Comparison of ENCODE assay signal across 1 cellular context in the genomic region with DNA sequence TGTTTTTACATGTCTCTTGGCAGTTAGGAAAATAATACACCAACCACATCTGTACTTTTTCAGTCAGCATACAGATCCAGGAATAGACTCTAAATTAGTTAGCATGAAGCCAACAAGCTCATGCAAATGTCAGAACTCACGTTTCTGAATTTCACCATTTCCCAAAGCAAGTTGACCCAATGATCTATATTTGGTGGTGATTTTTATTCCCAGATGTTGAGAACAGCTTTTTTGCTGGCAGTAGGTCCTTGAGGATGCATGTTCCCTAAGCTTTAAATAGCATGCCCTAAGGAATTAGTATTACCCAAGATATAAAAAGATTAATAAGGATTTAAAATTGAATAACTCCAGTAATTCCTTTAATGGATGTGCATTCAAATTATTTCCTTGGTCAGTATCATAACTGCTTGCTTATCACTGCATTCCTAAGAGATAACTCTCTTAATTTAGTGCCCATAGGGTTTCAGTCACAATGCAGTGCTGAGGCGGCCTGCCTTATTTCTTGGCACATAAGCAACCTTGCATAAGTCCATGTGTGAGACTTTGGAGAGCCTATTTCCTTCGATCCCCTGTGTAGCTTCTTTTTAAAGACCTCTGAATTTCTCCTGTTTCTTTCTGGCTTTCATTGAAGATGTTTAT.
TF ChIP-seq lines count a peak whose summit lies in the region.

No MANE protein-coding gene starts in this region.

TF ChIP-seq in H1, 55 proteins besides CTCF, POLR2A, EP300 and RAD21:
- TF ChIP-seq BACH1 (IDR thresholded peaks at IDR 0.05; ENCODE audit: low read length) (no peak), CEBPB (IDR thresholded peaks at IDR 0.05; ENCODE audit: low read depth, low read length) (no peak), CTBP2 (IDR thresholded peaks at IDR 0.05; ENCODE audit: borderline replicate concordance, insufficient read depth, insufficient read length, low read length) (no peak), POU5F1 (IDR thresholded peaks at IDR 0.05; ENCODE audit: low read depth, low read length) (no peak), RBBP5 (IDR thresholded peaks at IDR 0.05; ENCODE audit: borderline replicate concordance, low read depth, low read length) (no peak), CHD2 (IDR thresholded peaks at IDR 0.05; ENCODE audit: low read length) (no peak), EGR1 (IDR thresholded peaks at IDR 0.05; ENCODE audit: borderline replicate concordance, low read depth, low read length) (no peak)
- TF ChIP-seq, protein P1, sequence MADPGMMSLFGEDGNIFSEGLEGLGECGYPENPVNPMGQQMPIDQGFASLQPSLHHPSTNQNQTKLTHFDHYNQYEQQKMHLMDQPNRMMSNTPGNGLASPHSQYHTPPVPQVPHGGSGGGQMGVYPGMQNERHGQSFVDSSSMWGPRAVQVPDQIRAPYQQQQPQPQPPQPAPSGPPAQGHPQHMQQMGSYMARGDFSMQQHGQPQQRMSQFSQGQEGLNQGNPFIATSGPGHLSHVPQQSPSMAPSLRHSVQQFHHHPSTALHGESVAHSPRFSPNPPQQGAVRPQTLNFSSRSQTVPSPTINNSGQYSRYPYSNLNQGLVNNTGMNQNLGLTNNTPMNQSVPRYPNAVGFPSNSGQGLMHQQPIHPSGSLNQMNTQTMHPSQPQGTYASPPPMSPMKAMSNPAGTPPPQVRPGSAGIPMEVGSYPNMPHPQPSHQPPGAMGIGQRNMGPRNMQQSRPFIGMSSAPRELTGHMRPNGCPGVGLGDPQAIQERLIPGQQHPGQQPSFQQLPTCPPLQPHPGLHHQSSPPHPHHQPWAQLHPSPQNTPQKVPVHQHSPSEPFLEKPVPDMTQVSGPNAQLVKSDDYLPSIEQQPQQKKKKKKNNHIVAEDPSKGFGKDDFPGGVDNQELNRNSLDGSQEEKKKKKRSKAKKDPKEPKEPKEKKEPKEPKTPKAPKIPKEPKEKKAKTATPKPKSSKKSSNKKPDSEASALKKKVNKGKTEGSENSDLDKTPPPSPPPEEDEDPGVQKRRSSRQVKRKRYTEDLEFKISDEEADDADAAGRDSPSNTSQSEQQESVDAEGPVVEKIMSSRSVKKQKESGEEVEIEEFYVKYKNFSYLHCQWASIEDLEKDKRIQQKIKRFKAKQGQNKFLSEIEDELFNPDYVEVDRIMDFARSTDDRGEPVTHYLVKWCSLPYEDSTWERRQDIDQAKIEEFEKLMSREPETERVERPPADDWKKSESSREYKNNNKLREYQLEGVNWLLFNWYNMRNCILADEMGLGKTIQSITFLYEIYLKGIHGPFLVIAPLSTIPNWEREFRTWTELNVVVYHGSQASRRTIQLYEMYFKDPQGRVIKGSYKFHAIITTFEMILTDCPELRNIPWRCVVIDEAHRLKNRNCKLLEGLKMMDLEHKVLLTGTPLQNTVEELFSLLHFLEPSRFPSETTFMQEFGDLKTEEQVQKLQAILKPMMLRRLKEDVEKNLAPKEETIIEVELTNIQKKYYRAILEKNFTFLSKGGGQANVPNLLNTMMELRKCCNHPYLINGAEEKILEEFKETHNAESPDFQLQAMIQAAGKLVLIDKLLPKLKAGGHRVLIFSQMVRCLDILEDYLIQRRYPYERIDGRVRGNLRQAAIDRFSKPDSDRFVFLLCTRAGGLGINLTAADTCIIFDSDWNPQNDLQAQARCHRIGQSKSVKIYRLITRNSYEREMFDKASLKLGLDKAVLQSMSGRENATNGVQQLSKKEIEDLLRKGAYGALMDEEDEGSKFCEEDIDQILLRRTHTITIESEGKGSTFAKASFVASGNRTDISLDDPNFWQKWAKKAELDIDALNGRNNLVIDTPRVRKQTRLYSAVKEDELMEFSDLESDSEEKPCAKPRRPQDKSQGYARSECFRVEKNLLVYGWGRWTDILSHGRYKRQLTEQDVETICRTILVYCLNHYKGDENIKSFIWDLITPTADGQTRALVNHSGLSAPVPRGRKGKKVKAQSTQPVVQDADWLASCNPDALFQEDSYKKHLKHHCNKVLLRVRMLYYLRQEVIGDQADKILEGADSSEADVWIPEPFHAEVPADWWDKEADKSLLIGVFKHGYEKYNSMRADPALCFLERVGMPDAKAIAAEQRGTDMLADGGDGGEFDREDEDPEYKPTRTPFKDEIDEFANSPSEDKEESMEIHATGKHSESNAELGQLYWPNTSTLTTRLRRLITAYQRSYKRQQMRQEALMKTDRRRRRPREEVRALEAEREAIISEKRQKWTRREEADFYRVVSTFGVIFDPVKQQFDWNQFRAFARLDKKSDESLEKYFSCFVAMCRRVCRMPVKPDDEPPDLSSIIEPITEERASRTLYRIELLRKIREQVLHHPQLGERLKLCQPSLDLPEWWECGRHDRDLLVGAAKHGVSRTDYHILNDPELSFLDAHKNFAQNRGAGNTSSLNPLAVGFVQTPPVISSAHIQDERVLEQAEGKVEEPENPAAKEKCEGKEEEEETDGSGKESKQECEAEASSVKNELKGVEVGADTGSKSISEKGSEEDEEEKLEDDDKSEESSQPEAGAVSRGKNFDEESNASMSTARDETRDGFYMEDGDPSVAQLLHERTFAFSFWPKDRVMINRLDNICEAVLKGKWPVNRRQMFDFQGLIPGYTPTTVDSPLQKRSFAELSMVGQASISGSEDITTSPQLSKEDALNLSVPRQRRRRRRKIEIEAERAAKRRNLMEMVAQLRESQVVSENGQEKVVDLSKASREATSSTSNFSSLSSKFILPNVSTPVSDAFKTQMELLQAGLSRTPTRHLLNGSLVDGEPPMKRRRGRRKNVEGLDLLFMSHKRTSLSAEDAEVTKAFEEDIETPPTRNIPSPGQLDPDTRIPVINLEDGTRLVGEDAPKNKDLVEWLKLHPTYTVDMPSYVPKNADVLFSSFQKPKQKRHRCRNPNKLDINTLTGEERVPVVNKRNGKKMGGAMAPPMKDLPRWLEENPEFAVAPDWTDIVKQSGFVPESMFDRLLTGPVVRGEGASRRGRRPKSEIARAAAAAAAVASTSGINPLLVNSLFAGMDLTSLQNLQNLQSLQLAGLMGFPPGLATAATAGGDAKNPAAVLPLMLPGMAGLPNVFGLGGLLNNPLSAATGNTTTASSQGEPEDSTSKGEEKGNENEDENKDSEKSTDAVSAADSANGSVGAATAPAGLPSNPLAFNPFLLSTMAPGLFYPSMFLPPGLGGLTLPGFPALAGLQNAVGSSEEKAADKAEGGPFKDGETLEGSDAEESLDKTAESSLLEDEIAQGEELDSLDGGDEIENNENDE (IDR thresholded peaks at IDR 0.05; ENCODE audit: insufficient replicate concordance, low read length), result no peak
